In the genomic region with DNA sequence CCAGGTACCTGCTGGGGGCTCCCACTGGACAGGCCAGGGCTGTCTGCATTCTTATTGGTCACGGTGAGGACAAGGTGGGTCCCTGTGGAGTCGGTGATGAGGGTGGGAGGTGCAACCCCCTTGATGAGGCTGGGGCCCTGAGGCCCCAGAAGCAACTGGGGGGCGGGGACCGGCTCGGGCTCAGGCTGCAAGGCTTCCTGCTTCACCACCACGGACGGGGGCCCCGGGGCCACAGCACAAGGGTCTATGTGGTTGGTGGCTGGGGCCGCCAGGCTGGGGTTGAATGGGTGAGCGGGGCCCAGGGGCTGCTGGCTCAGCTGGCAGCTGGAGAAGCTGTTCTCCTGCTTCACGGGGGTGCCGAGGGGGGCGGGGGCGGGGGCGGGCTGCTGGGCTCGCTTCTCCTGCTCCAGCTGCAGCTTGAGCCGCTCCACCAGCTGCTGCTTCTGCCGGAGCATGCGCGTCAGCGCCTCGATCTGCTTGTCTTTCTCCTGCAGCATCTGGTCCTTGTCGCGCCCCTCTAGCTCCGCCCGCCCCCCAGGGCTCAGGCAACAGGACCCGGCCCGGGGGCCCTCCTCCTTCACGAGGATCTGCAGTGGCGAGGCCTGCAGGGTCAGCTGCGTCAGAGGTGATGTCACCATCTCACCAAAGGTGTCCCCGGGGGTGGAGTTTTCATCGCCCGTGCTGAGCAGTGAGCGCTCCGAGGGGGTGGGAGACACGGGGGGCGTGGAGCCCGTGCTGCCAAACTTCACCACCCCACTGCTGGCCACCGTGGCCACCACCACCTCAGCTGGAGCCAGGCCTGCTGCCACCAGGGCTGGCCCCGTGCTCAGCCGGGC, we compare ENCODE assay signal across 11 cellular contexts. TPM values are rescaled to one million over a fixed set of nuclear protein-coding genes. Genes with fewer than 3 reads are reported as not detected.
DNase-seq lines count a peak whose midpoint lies in the region; ATAC-seq and TF ChIP-seq lines count a peak whose summit lies in the region.
"Had no signal": no experiment of that assay in that cellular context is flagged by ENCODE, and none has a peak within 500 bp of the region (broad histone marks: within the 10 kb centered on the region; RNA-seq: fewer than 3 reads in every experiment).

No MANE protein-coding gene starts in this region.

- no peaks in the 10 kb centered on the region for H3K9me3 Mint-ChIP-seq in activated naive CD8-positive, alpha-beta T cell treated with anti-CD3 and anti-CD28 coated beads for 36 hours
- H3K9me3 Mint-ChIP-seq in naive thymus-derived CD8-positive, alpha-beta T cell: peaks cover 0 to 2% (median 0%) of the 10 kb centered on the region in 9 donors
- H3K9me3 Mint-ChIP-seq in type B pancreatic cell: no peaks in the 10 kb centered on the region
- H3K9me3 Mint-ChIP-seq: neural crest cell had no signal

- H3K4me1 ChIP-seq in esophagus squamous epithelium: peaks cover 0 to 32% (median 7%) of the 10 kb centered on the region in 3 donors
- H3K4me1 ChIP-seq: Caco-2 had no signal

- H3K27ac Mint-ChIP-seq in activated naive CD8-positive, alpha-beta T cell treated with anti-CD3 and anti-CD28 coated beads for 36 hours: no peak overlapping the region
- H3K27ac Mint-ChIP-seq in naive thymus-derived CD8-positive, alpha-beta T cell: peak overlapping the region in 9 of 10 donors; percentile 32 to 89 (median 79)
- no peak overlapping the region for H3K27ac Mint-ChIP-seq in type B pancreatic cell

- ATAC-seq in naive thymus-derived CD8-positive, alpha-beta T cell: peak; percentile 78 to 87
- ATAC-seq: upper lobe of right lung had no signal

- intact Hi-C loops in esophagus squamous epithelium (cut with DNase I): no loop called here

- peaks cover 58 to 92% (median 59%) of the 10 kb centered on the region in 3 donors for H3K36me3 ChIP-seq in esophagus squamous epithelium

- POLR2A ChIA-PET in naive thymus-derived CD8-positive, alpha-beta T cell (lab: Charles Lee): interaction anchor here (0.9 to 2.5 kb wide), 5 partner anchors 11 to 53 kb away, joined by 3 to 9 read pairs (median 5); no protein-coding TSS in a partner anchor

- H3K27me3 ChIP-seq in esophagus squamous epithelium: no peaks in the 10 kb centered on the region
- H3K27me3 ChIP-seq: upper lobe of right lung had no signal

- H3K27me3 Mint-ChIP-seq in activated naive CD8-positive, alpha-beta T cell treated with anti-CD3 and anti-CD28 coated beads for 36 hours: no peaks in the 10 kb centered on the region
- no peaks in the 10 kb centered on the region for H3K27me3 Mint-ChIP-seq in naive thymus-derived CD8-positive, alpha-beta T cell
- H3K27me3 Mint-ChIP-seq in type B pancreatic cell: no peaks in the 10 kb centered on the region

- DNase-seq in D341Med (ENCODE audit: low spot score) (peak; percentile 88), NCI-H1694 (lab: John Stamatoyannopoulos, UW) (peak; percentile 91), AML-193 (lab: John Stamatoyannopoulos, UW) (no peak), esophagus squamous epithelium (lab: John Stamatoyannopoulos, UW) (no peak), type B pancreatic cell (ENCODE audit: extremely low spot score, unreplicated experiment) (no peak), cerebellum (ENCODE audit: low spot score) (no peak)
- peak; percentile 58 for DNase-seq in activated naive CD8-positive, alpha-beta T cell treated with anti-CD3 and anti-CD28 coated beads for 36 hours
- DNase-seq in naive thymus-derived CD8-positive, alpha-beta T cell: peak in 9 of 10 donors; percentile 44 to 83 (median 73)
- DNase-seq: Caco-2, upper lobe of right lung had no signal

- peaks cover 23% of the 10 kb centered on the region for H3K4me1 Mint-ChIP-seq in activated naive CD8-positive, alpha-beta T cell treated with anti-CD3 and anti-CD28 coated beads for 36 hours
- peaks cover 40 to 68% (median 59%) of the 10 kb centered on the region in 4 donors for H3K4me1 Mint-ChIP-seq in naive thymus-derived CD8-positive, alpha-beta T cell
- peaks cover 7% of the 10 kb centered on the region for H3K4me1 Mint-ChIP-seq in type B pancreatic cell (ENCODE audit: unreplicated experiment)
- H3K4me1 Mint-ChIP-seq: neural crest cell had no signal

- H3K36me3 Mint-ChIP-seq in activated naive CD8-positive, alpha-beta T cell treated with anti-CD3 and anti-CD28 coated beads for 36 hours: peaks cover 23% of the 10 kb centered on the region
- peaks cover under 1 to 77% (median 5%) of the 10 kb centered on the region in 3 donors for H3K36me3 Mint-ChIP-seq in naive thymus-derived CD8-positive, alpha-beta T cell
- peaks cover 17% of the 10 kb centered on the region for H3K36me3 Mint-ChIP-seq in type B pancreatic cell

- H3K4me3 Mint-ChIP-seq in activated naive CD8-positive, alpha-beta T cell treated with anti-CD3 and anti-CD28 coated beads for 36 hours: no peak overlapping the region
- peak overlapping the region in 5 of 10 donors; percentile 10 to 65 (median 51) for H3K4me3 Mint-ChIP-seq in naive thymus-derived CD8-positive, alpha-beta T cell
- no peak overlapping the region for H3K4me3 Mint-ChIP-seq in type B pancreatic cell
- H3K4me3 Mint-ChIP-seq: neural crest cell had no signal

- H3K27ac ChIP-seq in esophagus squamous epithelium: no peak overlapping the region
- H3K27ac ChIP-seq: upper lobe of right lung had no signal

- 45 to 85% methylated on average over 5 to 14 of the region's 42 CpGs for WGBS in esophagus squamous epithelium, 2 donors

- TF ChIP-seq CTCF in esophagus squamous epithelium (IDR thresholded peaks at IDR 0.05) (no peak), type B pancreatic cell (conservative IDR thresholded peaks at IDR 0.05) (no peak)

- no peak overlapping the region for H3K4me3 ChIP-seq in esophagus squamous epithelium
- H3K4me3 ChIP-seq: upper lobe of right lung had no signal

- TF ChIP-seq POLR2A in esophagus squamous epithelium (IDR thresholded peaks at IDR 0.05): no peak

- H3K9me3 ChIP-seq in esophagus squamous epithelium: no peaks in the 10 kb centered on the region
- H3K9me3 ChIP-seq: Caco-2, upper lobe of right lung had no signal

RNA-seq across cellular contexts. Expression of gene SGSM3, which starts 48.2 kb away (rescaled TPM):
- 10 to 100 TPM; 37.6 to 41.4 TPM for total RNA-seq in activated naive CD8-positive, alpha-beta T cell treated with anti-CD3 and anti-CD28 coated beads for 36 hours
- total RNA-seq in naive thymus-derived CD8-positive, alpha-beta T cell: 100 to 1,000 TPM; 117 to 118 TPM
- 10 to 100 TPM; 53.3 to 63.3 (median 62.0) TPM for polyA plus RNA-seq in naive thymus-derived CD8-positive, alpha-beta T cell
- total RNA-seq in esophagus squamous epithelium: 10 to 100 TPM; 36.7 to 51.4 (median 46.8) TPM
- 106 and 125 TPM in 2 replicates for total RNA-seq in type B pancreatic cell (ENCODE audit: low replicate concordance)
- total RNA-seq in cerebellum: 32.7 TPM

Comparison
In these comparisons a context has a peak if more than half of its experiments do, and no peak if none do; other contexts are left out.
1. DNase-seq: peak in D341Med (single experiment), NCI-H1694 (single experiment), activated naive CD8-positive, alpha-beta T cell treated with anti-CD3 and anti-CD28 coated beads for 36 hours (single experiment) and naive thymus-derived CD8-positive, alpha-beta T cell (9 of 10); none in AML-193 (0 of 2), esophagus squamous epithelium (single experiment), type B pancreatic cell (single experiment) and cerebellum (single experiment).
2. H3K27ac Mint-ChIP-seq: peak in naive thymus-derived CD8-positive, alpha-beta T cell (9 of 10); none in activated naive CD8-positive, alpha-beta T cell treated with anti-CD3 and anti-CD28 coated beads for 36 hours (single experiment) and type B pancreatic cell (single experiment).